12 cellular contexts compared by ENCODE assay signal in genomic region chr6:16544006-16544405, GRCh38.
DNase-seq lines count a peak whose midpoint lies in the region; ATAC-seq and TF ChIP-seq lines count a peak whose summit lies in the region.
"Had no signal": no experiment of that assay in that cellular context is flagged by ENCODE, and none has a peak within 500 bp of the region (broad histone marks: within the 10 kb centered on the region; RNA-seq: fewer than 3 reads in every experiment).

No MANE protein-coding gene starts in this region.

- H3K4me3 Mint-ChIP-seq in HFFc6 (no peak overlapping the region), endodermal cell (no peak overlapping the region)
- H3K4me3 Mint-ChIP-seq: CD4-positive, CD25-positive, alpha-beta regulatory T cell had no signal

- H3K27me3 ChIP-seq in endodermal cell (ENCODE audit: control insufficient read depth, insufficient read depth, low read length, poor library complexity, severe bottlenecking) (no peaks in the 10 kb centered on the region), gastrocnemius medialis (no peaks in the 10 kb centered on the region)

- DNase-seq in HFFc6 (peak; percentile 24), endodermal cell (peak; percentile 56), islet precursor cell (peak; percentile 59), gastrocnemius medialis (peak in 1 of 2 donors; percentile 49), NCI-H748 treated with DMSO at 0.1 percent for 48 hours (lab: John Stamatoyannopoulos, UW) (no peak), LoVo (ENCODE audit: low spot score) (no peak)
- no peak for DNase-seq in activated CD4-positive, alpha-beta T cell treated with anti-CD3 and anti-CD28 coated beads for 4 hours
- DNase-seq: CD4-positive, CD25-positive, alpha-beta regulatory T cell; RPMI8226; stimulated activated CD4-positive, alpha-beta T cell treated with anti-CD3 and anti-CD28 coated beads, Interleukin-4, amount 100 ng/mL, for 4 hours; WERI-Rb-1 had no signal

- H3K9me3 ChIP-seq in endodermal cell (ENCODE audit: control insufficient read depth, low read length) (no peaks in the 10 kb centered on the region), gastrocnemius medialis (no peaks in the 10 kb centered on the region)

- WGBS in endodermal cell (ENCODE audit: insufficient coverage in 1 of 2, insufficient read length in 1 of 2), 2 experiments = 57 to 80% methylated on average over 10 to 11 of the region's 11 CpGs

- no peak for TF ChIP-seq CTCF in HFFc6 (IDR thresholded peaks at IDR 0.05)
- TF ChIP-seq CTCF in endodermal cell (conservative IDR thresholded peaks at IDR 0.05) = no peak
- TF ChIP-seq CTCF in gastrocnemius medialis (IDR thresholded peaks at IDR 0.05 in 4 of 5, conservative IDR thresholded peaks at IDR 0.05 in 1 of 5) = no peak

- in situ Hi-C loops in gastrocnemius medialis (cut with MboI; ENCODE audit: low sequenced_read_pairs in 4 of 4) = no loop called here

- H3K9me3 Mint-ChIP-seq in HFFc6 = no peaks in the 10 kb centered on the region
- H3K9me3 Mint-ChIP-seq in endodermal cell = no peaks in the 10 kb centered on the region
- H3K9me3 Mint-ChIP-seq: CD4-positive, CD25-positive, alpha-beta regulatory T cell had no signal

- H3K27ac ChIP-seq in endodermal cell (ENCODE audit: low read depth, low read length) (peak overlapping the region; percentile 61), gastrocnemius medialis (peak overlapping the region; percentile 62 to 71 (median 64))
- H3K27ac ChIP-seq: WERI-Rb-1 had no signal

- H3K36me3 ChIP-seq in endodermal cell (ENCODE audit: control insufficient read depth, insufficient read depth, low read length) (no peaks in the 10 kb centered on the region), gastrocnemius medialis (no peaks in the 10 kb centered on the region)
- H3K36me3 ChIP-seq: WERI-Rb-1 had no signal

- intact Hi-C loops in gastrocnemius medialis (cut with DNase I; ENCODE audit: low total_unique reads) = no loop called here

- H3K4me1 Mint-ChIP-seq in HFFc6 (ENCODE audit: low read depth) (peaks cover 25% of the 10 kb centered on the region), endodermal cell (peaks cover 10% of the 10 kb centered on the region)

- no peak for TF ChIP-seq POLR2A in gastrocnemius medialis (IDR thresholded peaks at IDR 0.05)

- peak; percentile 36 to 73 for ATAC-seq in gastrocnemius medialis
- ATAC-seq in HG02623 (IDR thresholded peaks at IDR 0.05; ENCODE audit: unreplicated experiment) = no peak

- H3K4me3 ChIP-seq in endodermal cell (ENCODE audit: low read length) (no peak overlapping the region), gastrocnemius medialis (no peak overlapping the region)

- no peak overlapping the region for H3K9ac ChIP-seq in endodermal cell (ENCODE audit: extremely low read depth, low read length, poor library complexity, severe bottlenecking)

- H3K27me3 Mint-ChIP-seq in HFFc6 (ENCODE audit: insufficient read depth) (peaks cover 2% of the 10 kb centered on the region), endodermal cell (ENCODE audit: insufficient read depth) (no peaks in the 10 kb centered on the region)
- H3K27me3 Mint-ChIP-seq: CD4-positive, CD25-positive, alpha-beta regulatory T cell had no signal

- peak overlapping the region; percentile 50; the same call in 1 of the 2 replicates for H3K27ac Mint-ChIP-seq in HFFc6
- no peak overlapping the region for H3K27ac Mint-ChIP-seq in endodermal cell

- H3K36me3 Mint-ChIP-seq in HFFc6 (ENCODE audit: low read depth) (peaks cover 8% of the 10 kb centered on the region), endodermal cell (ENCODE audit: low read depth) (no peaks in the 10 kb centered on the region)

- no peaks in the 10 kb centered on the region for H3K4me1 ChIP-seq in endodermal cell (ENCODE audit: control insufficient read depth, insufficient read depth, low read length)
- H3K4me1 ChIP-seq in gastrocnemius medialis = peaks cover 41 to 44% of the 10 kb centered on the region in 2 donors

Comparison
In these comparisons a context has a peak if more than half of its experiments do, and no peak if none do; other contexts are left out.
1. DNase-seq: peak in HFFc6 (single experiment), endodermal cell (single experiment) and islet precursor cell (single experiment); none in NCI-H748 treated with DMSO at 0.1 percent for 48 hours (single experiment), LoVo (single experiment) and activated CD4-positive, alpha-beta T cell treated with anti-CD3 and anti-CD28 coated beads for 4 hours (0 of 2).